Comparison of ENCODE assay signal across 1 cellular context in genomic region chr20:5000263-5001173, GRCh38.
TF ChIP-seq lines count a peak whose summit lies in the region.

No MANE protein-coding gene starts in this region.

TF ChIP-seq in HEK293, 187 proteins besides CTCF, POLR2A, EP300 and RAD21 (continued from another document):
- TF ChIP-seq GLIS1 (tag by site-specific recombination; IDR thresholded peaks at IDR 0.05) (peak; percentile 19; the same call in 1 of the 2 replicates), ZNF335 (tag by site-specific recombination; conservative IDR thresholded peaks at IDR 0.05) (peak; percentile 82), ZFP37 (tag by site-specific recombination; IDR thresholded peaks at IDR 0.05) (0 out of 2 replicates have a peak, but pooled peaks have one; percentile 31), ZNF510 (tag by site-specific recombination; IDR thresholded peaks at IDR 0.05; ENCODE audit: insufficient replicate concordance) (no peak)
- TF ChIP-seq, protein P1, sequence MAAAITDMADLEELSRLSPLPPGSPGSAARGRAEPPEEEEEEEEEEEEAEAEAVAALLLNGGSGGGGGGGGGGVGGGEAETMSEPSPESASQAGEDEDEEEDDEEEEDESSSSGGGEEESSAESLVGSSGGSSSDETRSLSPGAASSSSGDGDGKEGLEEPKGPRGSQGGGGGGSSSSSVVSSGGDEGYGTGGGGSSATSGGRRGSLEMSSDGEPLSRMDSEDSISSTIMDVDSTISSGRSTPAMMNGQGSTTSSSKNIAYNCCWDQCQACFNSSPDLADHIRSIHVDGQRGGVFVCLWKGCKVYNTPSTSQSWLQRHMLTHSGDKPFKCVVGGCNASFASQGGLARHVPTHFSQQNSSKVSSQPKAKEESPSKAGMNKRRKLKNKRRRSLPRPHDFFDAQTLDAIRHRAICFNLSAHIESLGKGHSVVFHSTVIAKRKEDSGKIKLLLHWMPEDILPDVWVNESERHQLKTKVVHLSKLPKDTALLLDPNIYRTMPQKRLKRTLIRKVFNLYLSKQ (tag by site-specific recombination; IDR thresholded peaks at IDR 0.05; ENCODE audit: borderline replicate concordance) = no peak
- TF ChIP-seq, protein P2, sequence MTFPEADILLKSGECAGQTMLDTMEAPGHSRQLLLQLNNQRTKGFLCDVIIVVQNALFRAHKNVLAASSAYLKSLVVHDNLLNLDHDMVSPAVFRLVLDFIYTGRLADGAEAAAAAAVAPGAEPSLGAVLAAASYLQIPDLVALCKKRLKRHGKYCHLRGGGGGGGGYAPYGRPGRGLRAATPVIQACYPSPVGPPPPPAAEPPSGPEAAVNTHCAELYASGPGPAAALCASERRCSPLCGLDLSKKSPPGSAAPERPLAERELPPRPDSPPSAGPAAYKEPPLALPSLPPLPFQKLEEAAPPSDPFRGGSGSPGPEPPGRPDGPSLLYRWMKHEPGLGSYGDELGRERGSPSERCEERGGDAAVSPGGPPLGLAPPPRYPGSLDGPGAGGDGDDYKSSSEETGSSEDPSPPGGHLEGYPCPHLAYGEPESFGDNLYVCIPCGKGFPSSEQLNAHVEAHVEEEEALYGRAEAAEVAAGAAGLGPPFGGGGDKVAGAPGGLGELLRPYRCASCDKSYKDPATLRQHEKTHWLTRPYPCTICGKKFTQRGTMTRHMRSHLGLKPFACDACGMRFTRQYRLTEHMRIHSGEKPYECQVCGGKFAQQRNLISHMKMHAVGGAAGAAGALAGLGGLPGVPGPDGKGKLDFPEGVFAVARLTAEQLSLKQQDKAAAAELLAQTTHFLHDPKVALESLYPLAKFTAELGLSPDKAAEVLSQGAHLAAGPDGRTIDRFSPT (tag by site-specific recombination; IDR thresholded peaks at IDR 0.05) = peak; percentile 35; the same call in 1 of the 2 replicates
TF ChIP-seq in HEK293: peak in this region for 14.
